In genomic region chr6:24838081-24838480, GRCh38 we compare ENCODE assay signal across 20 cellular contexts. TPM values are rescaled to one million over a fixed set of nuclear protein-coding genes. Genes with fewer than 3 reads are reported as not detected.
DNase-seq lines count a peak whose midpoint lies in the region; ATAC-seq and TF ChIP-seq lines count a peak whose summit lies in the region.
"Had no signal": no experiment of that assay in that cellular context is flagged by ENCODE, and none has a peak within 500 bp of the region (broad histone marks: within the 10 kb centered on the region; RNA-seq: fewer than 3 reads in every experiment).

No MANE protein-coding gene starts in this region.

- intact Hi-C loops in activated CD8-positive, alpha-beta T cell treated with anti-CD3 and anti-CD28 coated beads for 36 hours (cut with micrococcal nuclease) = no loop called here
- intact Hi-C loops in Calu3 (cut with micrococcal nuclease; ENCODE audit: unreplicated experiment) = no loop called here

- no peak for ATAC-seq in stimulated activated naive CD8-positive, alpha-beta T cell treated with anti-CD3 and anti-CD28 coated beads, Interleukin-15, Interleukin-2, amounts not matched to agents 100 U/mL and 50 U/mL, for 24 hours
- ATAC-seq in activated CD8-positive, alpha-beta T cell treated with anti-CD3 and anti-CD28 coated beads for 36 hours = no peak
- no peak for ATAC-seq in GM18873 (IDR thresholded peaks at IDR 0.05; ENCODE audit: low FRiP score, unreplicated experiment)
- ATAC-seq in GM21825 (IDR thresholded peaks at IDR 0.05; ENCODE audit: unreplicated experiment) = no peak
- ATAC-seq: left lung, right lobe of liver had no signal

- H3K9me3 Mint-ChIP-seq in stimulated activated naive CD8-positive, alpha-beta T cell treated with anti-CD3 and anti-CD28 coated beads, Interleukin-15, Interleukin-2, amounts not matched to agents 100 ng/mL and 50 ng/mL, for 24 hours = peaks cover 5% of the 10 kb centered on the region
- peaks cover 3% of the 10 kb centered on the region for H3K9me3 Mint-ChIP-seq in activated CD8-positive, alpha-beta T cell treated with anti-CD3 and anti-CD28 coated beads for 36 hours
- no peaks in the 10 kb centered on the region for H3K9me3 Mint-ChIP-seq in immature natural killer cell
- peaks cover 4% of the 10 kb centered on the region for H3K9me3 Mint-ChIP-seq in Calu3 (ENCODE audit: low read depth, unreplicated experiment)

- H3K27ac Mint-ChIP-seq in stimulated activated naive CD8-positive, alpha-beta T cell treated with anti-CD3 and anti-CD28 coated beads, Interleukin-15, Interleukin-2, amounts not matched to agents 100 ng/mL and 50 ng/mL, for 24 hours = peak overlapping the region; percentile 59
- peak overlapping the region; percentile 76 for H3K27ac Mint-ChIP-seq in activated CD8-positive, alpha-beta T cell treated with anti-CD3 and anti-CD28 coated beads for 36 hours
- H3K27ac Mint-ChIP-seq in immature natural killer cell (peak overlapping the region; percentile 1 to 90 (median 76)), Calu3 (ENCODE audit: unreplicated experiment) (no peak overlapping the region)

- no peak overlapping the region for H3K4me3 Mint-ChIP-seq in stimulated activated naive CD8-positive, alpha-beta T cell treated with anti-CD3 and anti-CD28 coated beads, Interleukin-15, Interleukin-2, amounts not matched to agents 100 ng/mL and 50 ng/mL, for 24 hours
- H3K4me3 Mint-ChIP-seq in activated CD8-positive, alpha-beta T cell treated with anti-CD3 and anti-CD28 coated beads for 36 hours = no peak overlapping the region
- H3K4me3 Mint-ChIP-seq in immature natural killer cell (no peak overlapping the region), Calu3 (ENCODE audit: low read depth, unreplicated experiment) (no peak overlapping the region)

- H3K4me1 Mint-ChIP-seq in stimulated activated naive CD8-positive, alpha-beta T cell treated with anti-CD3 and anti-CD28 coated beads, Interleukin-15, Interleukin-2, amounts not matched to agents 100 ng/mL and 50 ng/mL, for 24 hours (ENCODE audit: low read depth) = peaks cover 66% of the 10 kb centered on the region
- peaks cover 70% of the 10 kb centered on the region for H3K4me1 Mint-ChIP-seq in activated CD8-positive, alpha-beta T cell treated with anti-CD3 and anti-CD28 coated beads for 36 hours (ENCODE audit: low read depth)
- peaks cover 54 to 85% of the 10 kb centered on the region in 2 donors for H3K4me1 Mint-ChIP-seq in immature natural killer cell
- no peaks in the 10 kb centered on the region for H3K4me1 Mint-ChIP-seq in Calu3 (ENCODE audit: low read depth, unreplicated experiment)

- peaks cover 74% of the 10 kb centered on the region for H3K36me3 Mint-ChIP-seq in stimulated activated naive CD8-positive, alpha-beta T cell treated with anti-CD3 and anti-CD28 coated beads, Interleukin-15, Interleukin-2, amounts not matched to agents 100 ng/mL and 50 ng/mL, for 24 hours (ENCODE audit: low read depth)
- peaks cover 77% of the 10 kb centered on the region for H3K36me3 Mint-ChIP-seq in activated CD8-positive, alpha-beta T cell treated with anti-CD3 and anti-CD28 coated beads for 36 hours (ENCODE audit: low read depth)
- H3K36me3 Mint-ChIP-seq in immature natural killer cell (peaks cover 36 to 83% (median 47%) of the 10 kb centered on the region in 3 donors), Calu3 (ENCODE audit: insufficient read depth, unreplicated experiment) (no peaks in the 10 kb centered on the region)

- no peak for TF ChIP-seq CTCF in activated CD8-positive, alpha-beta T cell treated with anti-CD3 and anti-CD28 coated beads for 36 hours (IDR thresholded peaks at IDR 0.05)
- TF ChIP-seq CTCF in Calu3 (IDR thresholded peaks at IDR 0.05; ENCODE audit: unreplicated experiment) = no peak

- DNase-seq in stimulated activated naive CD8-positive, alpha-beta T cell treated with anti-CD3 and anti-CD28 coated beads, Interleukin-15, Interleukin-2, amounts not matched to agents 100 U/mL and 50 U/mL, for 24 hours = no peak
- no peak for DNase-seq in activated CD8-positive, alpha-beta T cell treated with anti-CD3 and anti-CD28 coated beads for 36 hours
- DNase-seq in immature natural killer cell (no peak), Calu3 (no peak)
- DNase-seq: activated CD8-positive, alpha-beta memory T cell treated with anti-CD3 and anti-CD28 coated beads for 24 hours; activated effector memory CD4-positive, alpha-beta T cell treated with Interleukin-2 at 50 U/mL for 16 hours; GF-D8; Kasumi-1; left lung; NCI-H2107; NCI-H524; stimulated activated CD4-positive, alpha-beta T cell treated with anti-CD3 and anti-CD28 coated beads, Interleukin-1b, Interleukin-23, amount 100 ng/mL, for 48 hours had no signal

- H3K27me3 Mint-ChIP-seq in stimulated activated naive CD8-positive, alpha-beta T cell treated with anti-CD3 and anti-CD28 coated beads, Interleukin-15, Interleukin-2, amounts not matched to agents 100 ng/mL and 50 ng/mL, for 24 hours = no peaks in the 10 kb centered on the region
- H3K27me3 Mint-ChIP-seq in activated CD8-positive, alpha-beta T cell treated with anti-CD3 and anti-CD28 coated beads for 36 hours = no peaks in the 10 kb centered on the region
- peaks cover 3 to 44% (median 14%) of the 10 kb centered on the region in 3 donors for H3K27me3 Mint-ChIP-seq in immature natural killer cell (ENCODE audit: low read depth in 3 of 3)
- peaks cover 32% of the 10 kb centered on the region for H3K27me3 Mint-ChIP-seq in Calu3 (ENCODE audit: unreplicated experiment)

- POLR2A ChIA-PET in activated CD8-positive, alpha-beta T cell treated with anti-CD3 and anti-CD28 coated beads for 36 hours (lab: Charles Lee) = no interaction called here

- BruUV-seq in Calu3 (replicated peaks; lab: Mats Ljungman, UMichigan) = no TSS peak

- CTCF ChIA-PET in activated CD8-positive, alpha-beta T cell treated with anti-CD3 and anti-CD28 coated beads for 36 hours (lab: Charles Lee) = interaction anchor here (1.2 kb wide), 1 partner anchor 25 kb away, joined by 3 read pairs; no protein-coding TSS in a partner anchor
- CTCF ChIA-PET in Calu3 (lab: Charles Lee) = no interaction called here

RNA-seq across cellular contexts. Expression of gene ARMH2, which starts 39.4 kb away (rescaled TPM):
- under 1 TPM in 1 of 2 experiments, not detected in 1; 0.40 TPM for total RNA-seq in activated CD8-positive, alpha-beta T cell treated with anti-CD3 and anti-CD28 coated beads for 36 hours
- not detected for polyA plus RNA-seq in immature natural killer cell
- total RNA-seq in Calu3 (2022) = not detected in 2 replicates
- total RNA-seq: ascending aorta, osteoblast, right lobe of liver, subcutaneous adipose tissue, vagina had no signal
